In genomic region chr2:110667061-110667460, GRCh38 we compare ENCODE assay signal across 25 cellular contexts. TPM values are rescaled to one million over a fixed set of nuclear protein-coding genes. Genes with fewer than 3 reads are reported as not detected.
"Had no signal": no experiment of that assay in that cellular context is flagged by ENCODE, and none has a peak within 500 bp of the region (broad histone marks: within the 10 kb centered on the region; RNA-seq: fewer than 3 reads in every experiment).

No MANE protein-coding gene starts in this region.

- ATAC-seq: activated CD4-positive, CD25-positive, alpha-beta regulatory T cell treated with anti-CD3 and anti-CD28 coated beads, Interleukin-2, amount 50 U/mL, for 24 hours; naive thymus-derived CD4-positive, alpha-beta T cell; stimulated activated memory B cell treated with anti-CD40 and anti-IgM and Interleukin-4, amounts not matched to agents 10 μg/mL and 1 μg/mL and 100 μg/mL, for 72 hours; stimulated activated naive CD8-positive, alpha-beta T cell treated with anti-CD3 and anti-CD28 coated beads, Interleukin-15, amount 100 ng/mL, for 72 hours; T-helper 17 cell had no signal

- H3K27me3 ChIP-seq: ascending aorta, right atrium auricular region, uterus had no signal

- H3K4me2 ChIP-seq: smooth muscle cell had no signal

- H3K36me3 ChIP-seq: ascending aorta, left ventricle myocardium inferior, right atrium auricular region, uterus had no signal

- H3K4me1 ChIP-seq: ascending aorta, left ventricle myocardium inferior, right atrium auricular region, uterus had no signal

- H3K9me3 ChIP-seq: ascending aorta, left ventricle myocardium inferior, right atrium auricular region, uterus had no signal

- H3K27ac ChIP-seq: ascending aorta, left ventricle myocardium inferior, right atrium auricular region, uterus, WERI-Rb-1 had no signal

- H3K4me3 ChIP-seq: ascending aorta, left ventricle myocardium inferior, lung, right atrium auricular region, smooth muscle cell, uterus had no signal

- DNase-seq: activated CD4-positive, alpha-beta T cell treated with anti-CD3 and anti-CD28 coated beads for 48 hours; activated CD4-positive, alpha-beta T cell treated with anti-CD3 and anti-CD28 coated beads, Interleukin-2, amount 50 U/mL, for 48 hours; activated CD8-positive, alpha-beta memory T cell treated with anti-CD3 and anti-CD28 coated beads for 24 hours; activated effector memory CD4-positive, alpha-beta T cell treated with anti-CD3 and anti-CD28 coated beads, Interleukin-2, amount 50 U/mL, for 16 hours; activated naive CD4-positive, alpha-beta T cell treated with anti-CD3 and anti-CD28 coated beads for 36 hours; activated naive CD8-positive, alpha-beta T cell treated with anti-CD3 and anti-CD28 coated beads, Interleukin-2, amount 10 ng/mL, durations not matched to agents 7 days and 5 days; cortex of kidney; glutamatergic neuron; left ventricle myocardium inferior; naive thymus-derived CD4-positive, alpha-beta T cell; stimulated activated CD4-positive, alpha-beta T cell treated with anti-CD3 and anti-CD28 coated beads, Interleukin-1b, Interleukin-23, amount 100 ng/mL, for 48 hours; stimulated activated CD4-positive, alpha-beta T cell treated with anti-CD3 and anti-CD28 coated beads, Interleukin-4, amount 100 ng/mL, for 4 hours; stimulated activated CD8-positive, alpha-beta memory T cell treated with anti-CD3 and anti-CD28 coated beads, Interleukin-4, amount 100 ng/mL, for 48 hours; stimulated activated naive CD8-positive, alpha-beta T cell treated with anti-CD3 and anti-CD28 coated beads, Interleukin-15, amount 100 ng/mL, for 72 hours; substantia nigra; T-helper 17 cell; T1000; uterus; WERI-Rb-1 had no signal

RNA-seq across cellular contexts. Expression of gene BUB1, which starts 10.8 kb away (rescaled TPM):
- total RNA-seq: ascending aorta had no signal
